Comparison of ENCODE assay signal across 1 cellular context in the genomic region with DNA sequence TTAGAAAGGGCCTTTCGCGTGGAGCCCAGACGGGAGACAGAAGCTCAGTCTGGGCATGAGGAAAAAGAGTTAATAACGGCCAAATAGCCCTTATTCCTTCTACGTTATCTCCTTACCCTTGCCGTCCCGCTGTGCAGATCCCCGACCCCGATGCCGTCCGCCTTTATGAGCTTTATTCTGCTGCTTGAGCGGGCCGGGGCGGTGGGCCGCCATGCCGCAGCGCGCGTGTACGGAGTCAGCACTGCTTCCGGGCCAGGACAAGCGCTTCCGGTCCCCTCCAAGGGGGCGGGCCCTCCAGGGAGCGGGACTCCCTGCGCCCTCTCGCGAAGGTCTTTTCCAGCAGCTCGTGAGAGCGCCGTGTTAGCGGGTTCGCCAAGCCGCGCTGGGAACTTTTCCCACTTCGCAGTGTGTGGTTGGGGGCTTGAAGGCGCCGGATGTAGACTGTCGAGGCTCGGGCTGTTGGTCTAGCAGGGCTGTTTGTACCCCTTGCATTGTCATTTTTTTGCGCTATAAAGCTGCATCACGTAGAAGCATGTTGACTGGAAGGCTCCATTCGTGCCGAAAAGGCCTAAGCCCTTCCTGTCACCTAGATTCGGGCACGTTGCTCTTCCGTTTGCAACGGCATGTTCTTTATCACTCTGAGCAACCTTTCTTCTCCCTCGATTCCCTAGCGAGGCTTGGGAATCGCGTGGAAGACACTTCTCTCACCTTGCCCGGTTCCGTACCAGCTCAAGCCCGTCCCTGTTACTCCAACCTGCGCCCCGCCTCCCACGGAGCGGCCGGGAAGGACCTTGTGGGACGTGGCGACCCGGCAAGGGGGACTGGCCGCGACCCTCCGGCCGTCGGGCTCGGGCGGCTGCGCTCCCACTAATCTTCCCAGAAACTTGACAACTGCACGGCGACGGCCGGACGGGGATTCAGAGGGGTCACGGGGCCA.
A peak's percentile ranks its signal among the peaks of the same experiment; 100 is the strongest.
TF ChIP-seq lines count a peak whose summit lies in the region.

Gene TSR1, minus strand, starts transcription at position 243 of the 937 bp plus-strand sequence. Its CDS starts 30 bp downstream, at position 213.

TF ChIP-seq in HepG2, 621 proteins besides CTCF, POLR2A, EP300 and RAD21 (continued from another document and continues in another):
- TF ChIP-seq, protein P1, sequence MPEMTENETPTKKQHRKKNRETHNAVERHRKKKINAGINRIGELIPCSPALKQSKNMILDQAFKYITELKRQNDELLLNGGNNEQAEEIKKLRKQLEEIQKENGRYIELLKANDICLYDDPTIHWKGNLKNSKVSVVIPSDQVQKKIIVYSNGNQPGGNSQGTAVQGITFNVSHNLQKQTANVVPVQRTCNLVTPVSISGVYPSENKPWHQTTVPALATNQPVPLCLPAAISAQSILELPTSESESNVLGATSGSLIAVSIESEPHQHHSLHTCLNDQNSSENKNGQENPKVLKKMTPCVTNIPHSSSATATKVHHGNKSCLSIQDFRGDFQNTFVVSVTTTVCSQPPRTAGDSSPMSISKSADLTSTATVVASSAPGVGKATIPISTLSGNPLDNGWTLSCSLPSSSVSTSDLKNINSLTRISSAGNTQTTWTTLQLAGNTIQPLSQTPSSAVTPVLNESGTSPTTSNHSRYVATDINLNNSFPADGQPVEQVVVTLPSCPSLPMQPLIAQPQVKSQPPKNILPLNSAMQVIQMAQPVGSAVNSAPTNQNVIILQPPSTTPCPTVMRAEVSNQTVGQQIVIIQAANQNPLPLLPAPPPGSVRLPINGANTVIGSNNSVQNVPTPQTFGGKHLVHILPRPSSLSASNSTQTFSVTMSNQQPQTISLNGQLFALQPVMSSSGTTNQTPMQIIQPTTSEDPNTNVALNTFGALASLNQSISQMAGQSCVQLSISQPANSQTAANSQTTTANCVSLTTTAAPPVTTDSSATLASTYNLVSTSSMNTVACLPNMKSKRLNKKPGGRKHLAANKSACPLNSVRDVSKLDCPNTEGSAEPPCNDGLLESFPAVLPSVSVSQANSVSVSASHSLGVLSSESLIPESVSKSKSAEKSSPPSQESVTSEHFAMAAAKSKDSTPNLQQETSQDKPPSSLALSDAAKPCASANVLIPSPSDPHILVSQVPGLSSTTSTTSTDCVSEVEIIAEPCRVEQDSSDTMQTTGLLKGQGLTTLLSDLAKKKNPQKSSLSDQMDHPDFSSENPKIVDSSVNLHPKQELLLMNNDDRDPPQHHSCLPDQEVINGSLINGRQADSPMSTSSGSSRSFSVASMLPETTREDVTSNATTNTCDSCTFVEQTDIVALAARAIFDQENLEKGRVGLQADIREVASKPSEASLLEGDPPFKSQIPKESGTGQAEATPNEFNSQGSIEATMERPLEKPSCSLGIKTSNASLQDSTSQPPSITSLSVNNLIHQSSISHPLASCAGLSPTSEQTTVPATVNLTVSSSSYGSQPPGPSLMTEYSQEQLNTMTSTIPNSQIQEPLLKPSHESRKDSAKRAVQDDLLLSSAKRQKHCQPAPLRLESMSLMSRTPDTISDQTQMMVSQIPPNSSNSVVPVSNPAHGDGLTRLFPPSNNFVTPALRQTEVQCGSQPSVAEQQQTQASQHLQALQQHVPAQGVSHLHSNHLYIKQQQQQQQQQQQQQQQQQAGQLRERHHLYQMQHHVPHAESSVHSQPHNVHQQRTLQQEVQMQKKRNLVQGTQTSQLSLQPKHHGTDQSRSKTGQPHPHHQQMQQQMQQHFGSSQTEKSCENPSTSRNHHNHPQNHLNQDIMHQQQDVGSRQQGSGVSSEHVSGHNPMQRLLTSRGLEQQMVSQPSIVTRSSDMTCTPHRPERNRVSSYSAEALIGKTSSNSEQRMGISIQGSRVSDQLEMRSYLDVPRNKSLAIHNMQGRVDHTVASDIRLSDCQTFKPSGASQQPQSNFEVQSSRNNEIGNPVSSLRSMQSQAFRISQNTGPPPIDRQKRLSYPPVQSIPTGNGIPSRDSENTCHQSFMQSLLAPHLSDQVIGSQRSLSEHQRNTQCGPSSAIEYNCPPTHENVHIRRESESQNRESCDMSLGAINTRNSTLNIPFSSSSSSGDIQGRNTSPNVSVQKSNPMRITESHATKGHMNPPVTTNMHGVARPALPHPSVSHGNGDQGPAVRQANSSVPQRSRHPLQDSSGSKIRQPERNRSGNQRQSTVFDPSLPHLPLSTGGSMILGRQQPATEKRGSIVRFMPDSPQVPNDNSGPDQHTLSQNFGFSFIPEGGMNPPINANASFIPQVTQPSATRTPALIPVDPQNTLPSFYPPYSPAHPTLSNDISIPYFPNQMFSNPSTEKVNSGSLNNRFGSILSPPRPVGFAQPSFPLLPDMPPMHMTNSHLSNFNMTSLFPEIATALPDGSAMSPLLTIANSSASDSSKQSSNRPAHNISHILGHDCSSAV (CRISPR knock-in tag; IDR thresholded peaks at IDR 0.05; ENCODE audit: borderline replicate concordance), result peak; percentile 48; the same call in 1 of the 2 replicates
- TF ChIP-seq KDM6A (CRISPR knock-in tag; IDR thresholded peaks at IDR 0.05; ENCODE audit: low read depth) (no peak), SAP130 (CRISPR knock-in tag; IDR thresholded peaks at IDR 0.05; ENCODE audit: low read depth) (peak; percentile 93), KMT2A (CRISPR knock-in tag; IDR thresholded peaks at IDR 0.05) (peak; percentile 92), ZNF205 (CRISPR knock-in tag; IDR thresholded peaks at IDR 0.05) (no peak), TEAD2 (CRISPR knock-in tag; IDR thresholded peaks at IDR 0.05) (peak; percentile 80; the same call in 1 of the 2 replicates), ZNF343 (CRISPR knock-in tag; IDR thresholded peaks at IDR 0.05) (0 out of 2 replicates have a peak, but pooled peaks have one; percentile 4), NFE2L2 (IDR thresholded peaks at IDR 0.05; ENCODE audit: low read length) (no peak), PAXIP1 (CRISPR knock-in tag; conservative IDR thresholded peaks at IDR 0.05) (no peak), ZMYM3 (CRISPR knock-in tag; IDR thresholded peaks at IDR 0.05) (no peak), GTF2F1 (IDR thresholded peaks at IDR 0.05; ENCODE audit: low read length) (no peak), MAZ (IDR thresholded peaks at IDR 0.05; ENCODE audit: borderline replicate concordance, low read depth, low read length) (peak; percentile 84), MAZ (CRISPR knock-in tag; IDR thresholded peaks at IDR 0.05; ENCODE audit: low read depth) (peak; percentile 66; the same call in 1 of the 2 replicates), GABPB1 (CRISPR knock-in tag; IDR thresholded peaks at IDR 0.05) (peak; percentile 100), ETS1 (CRISPR knock-in tag; IDR thresholded peaks at IDR 0.05) (peak; percentile 38; the same call in 1 of the 2 replicates), MZF1 (CRISPR knock-in tag; IDR thresholded peaks at IDR 0.05; ENCODE audit: borderline replicate concordance) (no peak; the same call in 1 of the 2 replicates), ZNF326 (CRISPR knock-in tag; IDR thresholded peaks at IDR 0.05; ENCODE audit: borderline replicate concordance) (no peak), ZFP90 (CRISPR knock-in tag; IDR thresholded peaks at IDR 0.05; ENCODE audit: borderline replicate concordance) (0 out of 2 replicates have a peak, but pooled peaks have one; percentile 51), RNF2 (conservative IDR thresholded peaks at IDR 0.05; ENCODE audit: low read depth) (peak; percentile 92; the same call in 1 of the 2 replicates), GABPA (IDR thresholded peaks at IDR 0.05; ENCODE audit: low read depth, low read length) (peak; percentile 99), GABPA (CRISPR knock-in tag; IDR thresholded peaks at IDR 0.05; ENCODE audit: low read depth) (peak; percentile 99), ZNF251 (CRISPR knock-in tag; IDR thresholded peaks at IDR 0.05) (no peak)
- TF ChIP-seq, protein P2, sequence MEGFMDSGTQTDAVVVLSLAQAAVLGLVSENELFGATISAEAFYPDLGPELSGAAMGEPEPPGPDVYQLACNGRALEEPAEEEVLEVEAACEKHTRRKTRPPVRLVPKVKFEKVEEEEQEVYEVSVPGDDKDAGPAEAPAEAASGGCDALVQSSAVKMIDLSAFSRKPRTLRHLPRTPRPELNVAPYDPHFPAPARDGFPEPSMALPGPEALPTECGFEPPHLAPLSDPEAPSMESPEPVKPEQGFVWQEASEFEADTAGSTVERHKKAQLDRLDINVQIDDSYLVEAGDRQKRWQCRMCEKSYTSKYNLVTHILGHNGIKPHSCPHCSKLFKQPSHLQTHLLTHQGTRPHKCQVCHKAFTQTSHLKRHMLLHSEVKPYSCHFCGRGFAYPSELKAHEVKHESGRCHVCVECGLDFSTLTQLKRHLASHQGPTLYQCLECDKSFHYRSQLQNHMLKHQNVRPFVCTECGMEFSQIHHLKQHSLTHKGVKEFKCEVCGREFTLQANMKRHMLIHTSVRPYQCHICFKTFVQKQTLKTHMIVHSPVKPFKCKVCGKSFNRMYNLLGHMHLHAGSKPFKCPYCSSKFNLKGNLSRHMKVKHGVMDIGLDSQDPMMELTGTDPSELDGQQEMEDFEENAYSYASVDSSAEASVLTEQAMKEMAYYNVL (CRISPR knock-in tag; IDR thresholded peaks at IDR 0.05; ENCODE audit: borderline replicate concordance), result no peak; the same call in 1 of the 2 replicates
- TF ChIP-seq, protein P3, sequence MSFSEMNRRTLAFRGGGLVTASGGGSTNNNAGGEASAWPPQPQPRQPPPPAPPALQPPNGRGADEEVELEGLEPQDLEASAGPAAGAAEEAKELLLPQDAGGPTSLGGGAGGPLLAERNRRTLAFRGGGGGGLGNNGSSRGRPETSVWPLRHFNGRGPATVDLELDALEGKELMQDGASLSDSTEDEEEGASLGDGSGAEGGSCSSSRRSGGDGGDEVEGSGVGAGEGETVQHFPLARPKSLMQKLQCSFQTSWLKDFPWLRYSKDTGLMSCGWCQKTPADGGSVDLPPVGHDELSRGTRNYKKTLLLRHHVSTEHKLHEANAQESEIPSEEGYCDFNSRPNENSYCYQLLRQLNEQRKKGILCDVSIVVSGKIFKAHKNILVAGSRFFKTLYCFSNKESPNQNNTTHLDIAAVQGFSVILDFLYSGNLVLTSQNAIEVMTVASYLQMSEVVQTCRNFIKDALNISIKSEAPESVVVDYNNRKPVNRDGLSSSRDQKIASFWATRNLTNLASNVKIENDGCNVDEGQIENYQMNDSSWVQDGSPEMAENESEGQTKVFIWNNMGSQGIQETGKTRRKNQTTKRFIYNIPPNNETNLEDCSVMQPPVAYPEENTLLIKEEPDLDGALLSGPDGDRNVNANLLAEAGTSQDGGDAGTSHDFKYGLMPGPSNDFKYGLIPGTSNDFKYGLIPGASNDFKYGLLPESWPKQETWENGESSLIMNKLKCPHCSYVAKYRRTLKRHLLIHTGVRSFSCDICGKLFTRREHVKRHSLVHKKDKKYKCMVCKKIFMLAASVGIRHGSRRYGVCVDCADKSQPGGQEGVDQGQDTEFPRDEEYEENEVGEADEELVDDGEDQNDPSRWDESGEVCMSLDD (CRISPR knock-in tag; IDR thresholded peaks at IDR 0.05; ENCODE audit: borderline replicate concordance), result peak; percentile 37; the same call in 1 of the 2 replicates
- TF ChIP-seq, protein P4, sequence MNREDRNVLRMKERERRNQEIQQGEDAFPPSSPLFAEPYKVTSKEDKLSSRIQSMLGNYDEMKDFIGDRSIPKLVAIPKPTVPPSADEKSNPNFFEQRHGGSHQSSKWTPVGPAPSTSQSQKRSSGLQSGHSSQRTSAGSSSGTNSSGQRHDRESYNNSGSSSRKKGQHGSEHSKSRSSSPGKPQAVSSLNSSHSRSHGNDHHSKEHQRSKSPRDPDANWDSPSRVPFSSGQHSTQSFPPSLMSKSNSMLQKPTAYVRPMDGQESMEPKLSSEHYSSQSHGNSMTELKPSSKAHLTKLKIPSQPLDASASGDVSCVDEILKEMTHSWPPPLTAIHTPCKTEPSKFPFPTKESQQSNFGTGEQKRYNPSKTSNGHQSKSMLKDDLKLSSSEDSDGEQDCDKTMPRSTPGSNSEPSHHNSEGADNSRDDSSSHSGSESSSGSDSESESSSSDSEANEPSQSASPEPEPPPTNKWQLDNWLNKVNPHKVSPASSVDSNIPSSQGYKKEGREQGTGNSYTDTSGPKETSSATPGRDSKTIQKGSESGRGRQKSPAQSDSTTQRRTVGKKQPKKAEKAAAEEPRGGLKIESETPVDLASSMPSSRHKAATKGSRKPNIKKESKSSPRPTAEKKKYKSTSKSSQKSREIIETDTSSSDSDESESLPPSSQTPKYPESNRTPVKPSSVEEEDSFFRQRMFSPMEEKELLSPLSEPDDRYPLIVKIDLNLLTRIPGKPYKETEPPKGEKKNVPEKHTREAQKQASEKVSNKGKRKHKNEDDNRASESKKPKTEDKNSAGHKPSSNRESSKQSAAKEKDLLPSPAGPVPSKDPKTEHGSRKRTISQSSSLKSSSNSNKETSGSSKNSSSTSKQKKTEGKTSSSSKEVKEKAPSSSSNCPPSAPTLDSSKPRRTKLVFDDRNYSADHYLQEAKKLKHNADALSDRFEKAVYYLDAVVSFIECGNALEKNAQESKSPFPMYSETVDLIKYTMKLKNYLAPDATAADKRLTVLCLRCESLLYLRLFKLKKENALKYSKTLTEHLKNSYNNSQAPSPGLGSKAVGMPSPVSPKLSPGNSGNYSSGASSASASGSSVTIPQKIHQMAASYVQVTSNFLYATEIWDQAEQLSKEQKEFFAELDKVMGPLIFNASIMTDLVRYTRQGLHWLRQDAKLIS (CRISPR knock-in tag; IDR thresholded peaks at IDR 0.05), result 0 out of 2 replicates have a peak, but pooled peaks have one; percentile 20
